Comparison of ENCODE assay signal across 3 cellular contexts in genomic region chr17:38747385-38748328, GRCh38.
A peak's percentile ranks its signal among the peaks of the same experiment; 100 is the strongest.
TF ChIP-seq lines count a peak whose summit lies in the region.

No MANE protein-coding gene starts in this region.

TF ChIP-seq in SK-N-SH, 30 proteins besides CTCF, POLR2A, EP300 and RAD21:
- no peak for TF ChIP-seq GATA2 (CRISPR knock-in tag; IDR thresholded peaks at IDR 0.05)
- 0 out of 2 replicates have a peak, but pooled peaks have one; percentile 4 for TF ChIP-seq SMC3 (IDR thresholded peaks at IDR 0.05; ENCODE audit: low read depth, low read length)
- TF ChIP-seq YY1 (IDR thresholded peaks at IDR 0.05; ENCODE audit: low read depth): peak; percentile 79

TF ChIP-seq in SK-N-SH treated with all-trans-retinoic acid at 6 μM for 48 hours, 23 proteins besides CTCF, POLR2A, EP300 and RAD21:
- TF ChIP-seq TCF4 (CRISPR knock-in tag; IDR thresholded peaks at IDR 0.05; ENCODE audit: borderline replicate concordance): no peak

TF ChIP-seq in GM12878, 131 proteins besides CTCF, POLR2A, EP300 and RAD21 (continues in another document):
- no peak for TF ChIP-seq HSF1 (IDR thresholded peaks at IDR 0.05; ENCODE audit: low read depth, low read length)
- TF ChIP-seq YY1 (IDR thresholded peaks at IDR 0.05; ENCODE audit: low read depth, low read length): peak; percentile 79
- no peak for TF ChIP-seq ASH2L (IDR thresholded peaks at IDR 0.05; ENCODE audit: borderline replicate concordance, low read depth)
- TF ChIP-seq ATF2 (IDR thresholded peaks at IDR 0.05; ENCODE audit: low read length): no peak
- TF ChIP-seq LARP7 (IDR thresholded peaks at IDR 0.05): peak; percentile 48; the same call in 1 of the 2 replicates
- no peak for TF ChIP-seq BCL11A (IDR thresholded peaks at IDR 0.05; ENCODE audit: low read depth, low read length)
- peak; percentile 55; the same call in 1 of the 2 replicates for TF ChIP-seq HDGF (IDR thresholded peaks at IDR 0.05)
- TF ChIP-seq SMAD1 (IDR thresholded peaks at IDR 0.05; ENCODE audit: low read depth, partially characterized antibody): no peak
- TF ChIP-seq ETV6 (conservative IDR thresholded peaks at IDR 0.05 in 1 of 2, IDR thresholded peaks at IDR 0.05 in 1 of 2; ENCODE audit: borderline replicate concordance in 1 of 2, low read depth in 1 of 2): no peak
- no peak for TF ChIP-seq MYB (IDR thresholded peaks at IDR 0.05; ENCODE audit: borderline replicate concordance, low read depth, low read length)
- no peak for TF ChIP-seq RBBP5 (conservative IDR thresholded peaks at IDR 0.05)
- TF ChIP-seq E4F1 (IDR thresholded peaks at IDR 0.05; ENCODE audit: borderline replicate concordance, partially characterized antibody): no peak
- no peak for TF ChIP-seq ZNF384 (IDR thresholded peaks at IDR 0.05; ENCODE audit: borderline replicate concordance, low read depth, low read length)
- no peak for TF ChIP-seq FOXM1 (IDR thresholded peaks at IDR 0.05; ENCODE audit: low read depth, low read length)
- TF ChIP-seq USF1 (IDR thresholded peaks at IDR 0.05; ENCODE audit: borderline replicate concordance, extremely low read length, insufficient read depth, low read depth, low read length): no peak
- no peak for TF ChIP-seq POLR2AphosphoS2 (IDR thresholded peaks at IDR 0.05; ENCODE audit: low read depth, low read length)
- 0 out of 2 replicates have a peak, but pooled peaks have one; percentile 24 for TF ChIP-seq NR2F1 (conservative IDR thresholded peaks at IDR 0.05)
- TF ChIP-seq TBL1XR1 (IDR thresholded peaks at IDR 0.05; ENCODE audit: low read depth, low read length): no peak
- no peak for TF ChIP-seq ZBTB33 (IDR thresholded peaks at IDR 0.05)
- TF ChIP-seq EGR1 (IDR thresholded peaks at IDR 0.05; ENCODE audit: borderline replicate concordance in 1 of 2, low read depth in 2 of 2, low read length in 2 of 2): no peak
- TF ChIP-seq ZNF207 (IDR thresholded peaks at IDR 0.05; ENCODE audit: borderline replicate concordance): no peak
- TF ChIP-seq ZZZ3 (IDR thresholded peaks at IDR 0.05; ENCODE audit: control insufficient read depth, insufficient read length, low read depth): no peak
- TF ChIP-seq DPF2 (IDR thresholded peaks at IDR 0.05): no peak
- no peak for TF ChIP-seq NFIC (IDR thresholded peaks at IDR 0.05; ENCODE audit: low read depth, low read length)
- no peak for TF ChIP-seq NR2C2 (IDR thresholded peaks at IDR 0.05; ENCODE audit: borderline replicate concordance, control insufficient read depth, insufficient read length, low read depth)
- TF ChIP-seq E2F4 (IDR thresholded peaks at IDR 0.05; ENCODE audit: low read depth, low read length): no peak
- peak; percentile 33 for TF ChIP-seq NBN (IDR thresholded peaks at IDR 0.05)
- TF ChIP-seq CEBPZ (IDR thresholded peaks at IDR 0.05; ENCODE audit: low read depth, low read length): no peak
- TF ChIP-seq BACH1 (IDR thresholded peaks at IDR 0.05; ENCODE audit: borderline replicate concordance): peak; percentile 71; the same call in 1 of the 2 replicates
- no peak for TF ChIP-seq BRCA1 (IDR thresholded peaks at IDR 0.05; ENCODE audit: low read depth, low read length)
- peak; percentile 72 for TF ChIP-seq GATAD2B (conservative IDR thresholded peaks at IDR 0.05; ENCODE audit: low read depth)
- TF ChIP-seq PML (IDR thresholded peaks at IDR 0.05; ENCODE audit: low read length): no peak
- TF ChIP-seq PKNOX1 (IDR thresholded peaks at IDR 0.05): no peak
- TF ChIP-seq WRNIP1 (IDR thresholded peaks at IDR 0.05; ENCODE audit: borderline replicate concordance, low read depth, low read length): no peak
- TF ChIP-seq MEF2A (IDR thresholded peaks at IDR 0.05; ENCODE audit: insufficient read depth, low read depth, low read length): no peak
- TF ChIP-seq SMC3 (IDR thresholded peaks at IDR 0.05; ENCODE audit: borderline replicate concordance, low read length): no peak
- no peak for TF ChIP-seq SUZ12 (IDR thresholded peaks at IDR 0.05; ENCODE audit: unreplicated experiment)
- TF ChIP-seq NRF1 (conservative IDR thresholded peaks at IDR 0.05; ENCODE audit: low read depth, low read length): no peak
- no peak for TF ChIP-seq SUPT20H (IDR thresholded peaks at IDR 0.05; ENCODE audit: borderline replicate concordance, control insufficient read depth, low read depth, low read length)
- TF ChIP-seq RFX5 (IDR thresholded peaks at IDR 0.05; ENCODE audit: low read depth, low read length): no peak
- TF ChIP-seq NKRF (conservative IDR thresholded peaks at IDR 0.05): peak; percentile 51; the same call in 1 of the 2 replicates
